Comparison of ENCODE assay signal across 1 cellular context in the genomic region with DNA sequence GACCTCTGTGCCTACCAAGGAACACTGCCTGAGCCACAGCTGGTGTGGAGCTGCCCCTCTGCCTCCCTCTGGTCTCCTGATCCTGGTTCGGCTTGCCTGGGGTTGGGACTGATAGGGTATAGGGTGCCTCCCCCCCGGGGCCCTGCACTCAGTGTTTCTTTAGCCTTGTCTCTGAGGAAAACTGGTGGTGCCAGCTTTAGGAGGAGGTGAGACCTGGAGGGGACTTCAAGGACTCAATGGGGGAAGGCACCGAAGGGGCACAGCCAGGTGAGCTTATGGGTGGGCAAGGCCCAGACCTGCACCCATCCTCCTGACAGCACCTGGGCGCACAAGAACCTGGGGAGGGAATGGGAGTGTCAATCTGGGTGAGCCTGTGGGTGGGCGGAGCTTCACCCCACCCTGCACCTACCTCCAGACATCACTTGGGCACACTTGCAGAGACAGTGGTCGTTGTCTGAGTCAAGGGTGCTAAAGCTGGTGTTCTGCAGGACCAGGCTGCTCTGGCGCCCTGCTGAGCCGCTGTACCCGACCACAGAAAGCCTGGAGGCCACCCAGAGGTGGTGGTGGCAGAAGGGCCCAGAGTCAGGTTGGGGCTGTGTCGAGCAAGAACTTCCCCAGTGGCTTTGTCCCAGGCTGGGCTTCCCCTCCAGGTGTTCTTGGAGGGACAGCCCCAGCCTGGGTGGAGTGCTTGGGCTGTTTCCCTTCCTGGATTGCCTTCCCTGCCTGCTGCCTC.
TF ChIP-seq lines count a peak whose summit lies in the region.

No MANE protein-coding gene starts in this region.

TF ChIP-seq in H1, 55 proteins besides CTCF, POLR2A, EP300 and RAD21:
- TF ChIP-seq ASH2L (IDR thresholded peaks at IDR 0.05; ENCODE audit: low read length) (no peak), SAP30 (IDR thresholded peaks at IDR 0.05; ENCODE audit: insufficient read depth, insufficient replicate concordance, low read length) (no peak), RXRA (IDR thresholded peaks at IDR 0.05; ENCODE audit: insufficient read depth, low read depth, low read length) (no peak), GTF2F1 (IDR thresholded peaks at IDR 0.05; ENCODE audit: borderline replicate concordance, low read depth, low read length) (no peak), SRF (IDR thresholded peaks at IDR 0.05; ENCODE audit: low read depth, low read length) (no peak), FOSL1 (IDR thresholded peaks at IDR 0.05; ENCODE audit: insufficient read depth, low read depth, low read length) (no peak), MAX (IDR thresholded peaks at IDR 0.05) (no peak), SP1 (IDR thresholded peaks at IDR 0.05; ENCODE audit: low read depth, low read length) (no peak), CHD7 (IDR thresholded peaks at IDR 0.05; ENCODE audit: insufficient replicate concordance, low read length) (no peak)
- TF ChIP-seq, protein P1, sequence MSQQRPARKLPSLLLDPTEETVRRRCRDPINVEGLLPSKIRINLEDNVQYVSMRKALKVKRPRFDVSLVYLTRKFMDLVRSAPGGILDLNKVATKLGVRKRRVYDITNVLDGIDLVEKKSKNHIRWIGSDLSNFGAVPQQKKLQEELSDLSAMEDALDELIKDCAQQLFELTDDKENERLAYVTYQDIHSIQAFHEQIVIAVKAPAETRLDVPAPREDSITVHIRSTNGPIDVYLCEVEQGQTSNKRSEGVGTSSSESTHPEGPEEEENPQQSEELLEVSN (IDR thresholded peaks at IDR 0.05), result no peak
- TF ChIP-seq, protein P2, sequence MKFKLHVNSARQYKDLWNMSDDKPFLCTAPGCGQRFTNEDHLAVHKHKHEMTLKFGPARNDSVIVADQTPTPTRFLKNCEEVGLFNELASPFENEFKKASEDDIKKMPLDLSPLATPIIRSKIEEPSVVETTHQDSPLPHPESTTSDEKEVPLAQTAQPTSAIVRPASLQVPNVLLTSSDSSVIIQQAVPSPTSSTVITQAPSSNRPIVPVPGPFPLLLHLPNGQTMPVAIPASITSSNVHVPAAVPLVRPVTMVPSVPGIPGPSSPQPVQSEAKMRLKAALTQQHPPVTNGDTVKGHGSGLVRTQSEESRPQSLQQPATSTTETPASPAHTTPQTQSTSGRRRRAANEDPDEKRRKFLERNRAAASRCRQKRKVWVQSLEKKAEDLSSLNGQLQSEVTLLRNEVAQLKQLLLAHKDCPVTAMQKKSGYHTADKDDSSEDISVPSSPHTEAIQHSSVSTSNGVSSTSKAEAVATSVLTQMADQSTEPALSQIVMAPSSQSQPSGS (IDR thresholded peaks at IDR 0.05; ENCODE audit: low read length), result no peak
